Comparison of ENCODE assay signal across 8 cellular contexts in genomic region chr6:108562503-108562993, GRCh38. TPM values are rescaled to one million over a fixed set of nuclear protein-coding genes. Genes with fewer than 3 reads are reported as not detected.
DNase-seq lines count a peak whose midpoint lies in the region; ATAC-seq and TF ChIP-seq lines count a peak whose summit lies in the region.

No MANE protein-coding gene starts in this region.

- peak overlapping the region; percentile 84 to 97 (median 93) for H3K27ac Mint-ChIP-seq in CD14-positive monocyte
- peak overlapping the region; percentile 93 for H3K27ac Mint-ChIP-seq in dendritic cell treated with granulocyte-macrophage colony-stimulating factor and Interleukin-4, amounts not matched to agents 40 ng/mL and 50 ng/mL, for 4 days
- H3K27ac Mint-ChIP-seq in stimulated activated naive CD8-positive, alpha-beta T cell treated with anti-CD3 and anti-CD28 coated beads, Interleukin-15, amount 100 ng/mL, for 72 hours: peak overlapping the region in 1 of 2 donors; percentile 48

- H3K9me3 Mint-ChIP-seq in CD14-positive monocyte: peaks cover 0 to 2% (median 0%) of the 10 kb centered on the region in 7 donors
- H3K9me3 Mint-ChIP-seq in dendritic cell treated with granulocyte-macrophage colony-stimulating factor and Interleukin-4, amounts not matched to agents 40 ng/mL and 50 ng/mL, for 4 days: no peaks in the 10 kb centered on the region
- H3K9me3 Mint-ChIP-seq in stimulated activated naive CD8-positive, alpha-beta T cell treated with anti-CD3 and anti-CD28 coated beads, Interleukin-15, amount 100 ng/mL, for 72 hours: no peaks in the 10 kb centered on the region

- no peak for ATAC-seq in stimulated activated naive CD8-positive, alpha-beta T cell treated with anti-CD3 and anti-CD28 coated beads, Interleukin-15, amount 100 ng/mL, for 72 hours
- ATAC-seq in GM18861 (IDR thresholded peaks at IDR 0.05; ENCODE audit: unreplicated experiment): no peak

- intact Hi-C loops in CD14-positive monocyte (cut with micrococcal nuclease): loop anchor here in 1 of 2 donors (10.0 kb wide), 1 partner anchor 62 kb away; no protein-coding TSS in a partner anchor
- intact Hi-C loops in dendritic cell treated with granulocyte-macrophage colony-stimulating factor and Interleukin-4, amounts not matched to agents 40 ng/mL and 50 ng/mL, for 4 days (cut with micrococcal nuclease): no loop called here

- peak overlapping the region; percentile 98 to 100 for H3K4me3 Mint-ChIP-seq in CD14-positive monocyte
- H3K4me3 Mint-ChIP-seq in dendritic cell treated with granulocyte-macrophage colony-stimulating factor and Interleukin-4, amounts not matched to agents 40 ng/mL and 50 ng/mL, for 4 days: peak overlapping the region; percentile 89
- H3K4me3 Mint-ChIP-seq in stimulated activated naive CD8-positive, alpha-beta T cell treated with anti-CD3 and anti-CD28 coated beads, Interleukin-15, amount 100 ng/mL, for 72 hours: peak overlapping the region; percentile 41 to 49

- DNase-seq in CD14-positive monocyte (ENCODE audit: low spot score) (peak; percentile 64), HS-5 (ENCODE audit: low read depth) (peak; percentile 89), SIG-M5 treated with dmso at 0.1 percent for 504 hours (lab: John Stamatoyannopoulos, UW; ENCODE audit: unreplicated experiment) (peak; percentile 79), left kidney (ENCODE audit: low read depth, low spot score) (peak; percentile 90)
- DNase-seq in stimulated activated naive CD8-positive, alpha-beta T cell treated with anti-CD3 and anti-CD28 coated beads, Interleukin-15, amount 100 ng/mL, for 72 hours: no peak
- DNase-seq in stimulated activated CD4-positive, alpha-beta T cell treated with anti-CD3 and anti-CD28 coated beads, Interleukin-4, amount 100 ng/mL, for 24 hours: no peak

- H3K27me3 Mint-ChIP-seq in CD14-positive monocyte (ENCODE audit: low read depth in 3 of 3): peaks cover 0 to 7% (median 2%) of the 10 kb centered on the region in 3 donors
- peaks cover 3% of the 10 kb centered on the region for H3K27me3 Mint-ChIP-seq in dendritic cell treated with granulocyte-macrophage colony-stimulating factor and Interleukin-4, amounts not matched to agents 40 ng/mL and 50 ng/mL, for 4 days
- H3K27me3 Mint-ChIP-seq in stimulated activated naive CD8-positive, alpha-beta T cell treated with anti-CD3 and anti-CD28 coated beads, Interleukin-15, amount 100 ng/mL, for 72 hours: peaks cover 20% of the 10 kb centered on the region

- H3K36me3 Mint-ChIP-seq in CD14-positive monocyte: peaks cover 27 to 30% of the 10 kb centered on the region in 2 donors
- peaks cover 23% of the 10 kb centered on the region for H3K36me3 Mint-ChIP-seq in dendritic cell treated with granulocyte-macrophage colony-stimulating factor and Interleukin-4, amounts not matched to agents 40 ng/mL and 50 ng/mL, for 4 days (ENCODE audit: low read depth)

- H3K4me1 Mint-ChIP-seq in CD14-positive monocyte: peaks cover 47% of the 10 kb centered on the region
- H3K4me1 Mint-ChIP-seq in dendritic cell treated with granulocyte-macrophage colony-stimulating factor and Interleukin-4, amounts not matched to agents 40 ng/mL and 50 ng/mL, for 4 days (ENCODE audit: low read depth): peaks cover 59% of the 10 kb centered on the region
- H3K4me1 Mint-ChIP-seq in stimulated activated naive CD8-positive, alpha-beta T cell treated with anti-CD3 and anti-CD28 coated beads, Interleukin-15, amount 100 ng/mL, for 72 hours: peaks cover 45% of the 10 kb centered on the region

- TF ChIP-seq CTCF in CD14-positive monocyte (IDR thresholded peaks at IDR 0.05): no peak

RNA-seq across cellular contexts. Expression of gene FOXO3, which starts 1.8 kb away (rescaled TPM):
- polyA plus RNA-seq in CD14-positive monocyte: 10 to 100 TPM; 15.4 to 17.5 TPM

Comparison
In these comparisons a context has a peak if more than half of its experiments do, and no peak if none do; other contexts are left out.
1. DNase-seq: peak in CD14-positive monocyte (single experiment), HS-5 (single experiment), SIG-M5 treated with dmso at 0.1 percent for 504 hours (single experiment) and left kidney (single experiment); none in stimulated activated naive CD8-positive, alpha-beta T cell treated with anti-CD3 and anti-CD28 coated beads, Interleukin-15, amount 100 ng/mL, for 72 hours (0 of 2) and stimulated activated CD4-positive, alpha-beta T cell treated with anti-CD3 and anti-CD28 coated beads, Interleukin-4, amount 100 ng/mL, for 24 hours (single experiment).
2. H3K4me3 Mint-ChIP-seq: peak in every context shown above with its lines; median percentile 99 in CD14-positive monocyte; 89 in dendritic cell treated with granulocyte-macrophage colony-stimulating factor and Interleukin-4, amounts not matched to agents 40 ng/mL and 50 ng/mL, for 4 days; 45 in stimulated activated naive CD8-positive, alpha-beta T cell treated with anti-CD3 and anti-CD28 coated beads, Interleukin-15, amount 100 ng/mL, for 72 hours.